Comparison of ENCODE assay signal across 1 cellular context in genomic region chr6:35505985-35506384, GRCh38.
TF ChIP-seq lines count a peak whose summit lies in the region.

No MANE protein-coding gene starts in this region.

TF ChIP-seq in IMR-90, 13 proteins besides CTCF, POLR2A, EP300 and RAD21:
- TF ChIP-seq FOS (IDR thresholded peaks at IDR 0.05; ENCODE audit: low read depth, low read length) (no peak), CHD1 (IDR thresholded peaks at IDR 0.05; ENCODE audit: low read depth, low read length) (no peak), NFE2L2 (IDR thresholded peaks at IDR 0.05; ENCODE audit: low read depth, low read length) (no peak), MAFK (IDR thresholded peaks at IDR 0.05; ENCODE audit: low read depth, low read length) (no peak), CEBPB (IDR thresholded peaks at IDR 0.05; ENCODE audit: low read depth, low read length) (no peak), MAZ (IDR thresholded peaks at IDR 0.05; ENCODE audit: borderline replicate concordance, low read depth, low read length) (no peak), MXI1 (IDR thresholded peaks at IDR 0.05; ENCODE audit: borderline replicate concordance, low read depth, low read length) (no peak), RFX5 (IDR thresholded peaks at IDR 0.05; ENCODE audit: low read depth, low read length) (no peak), RCOR1 (IDR thresholded peaks at IDR 0.05; ENCODE audit: insufficient replicate concordance, low read length) (no peak), SMC3 (IDR thresholded peaks at IDR 0.05; ENCODE audit: low read depth, low read length) (no peak)
- TF ChIP-seq, protein P1, sequence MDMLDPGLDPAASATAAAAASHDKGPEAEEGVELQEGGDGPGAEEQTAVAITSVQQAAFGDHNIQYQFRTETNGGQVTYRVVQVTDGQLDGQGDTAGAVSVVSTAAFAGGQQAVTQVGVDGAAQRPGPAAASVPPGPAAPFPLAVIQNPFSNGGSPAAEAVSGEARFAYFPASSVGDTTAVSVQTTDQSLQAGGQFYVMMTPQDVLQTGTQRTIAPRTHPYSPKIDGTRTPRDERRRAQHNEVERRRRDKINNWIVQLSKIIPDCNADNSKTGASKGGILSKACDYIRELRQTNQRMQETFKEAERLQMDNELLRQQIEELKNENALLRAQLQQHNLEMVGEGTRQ (IDR thresholded peaks at IDR 0.05; ENCODE audit: low read depth, low read length) = no peak
- TF ChIP-seq, protein P2, sequence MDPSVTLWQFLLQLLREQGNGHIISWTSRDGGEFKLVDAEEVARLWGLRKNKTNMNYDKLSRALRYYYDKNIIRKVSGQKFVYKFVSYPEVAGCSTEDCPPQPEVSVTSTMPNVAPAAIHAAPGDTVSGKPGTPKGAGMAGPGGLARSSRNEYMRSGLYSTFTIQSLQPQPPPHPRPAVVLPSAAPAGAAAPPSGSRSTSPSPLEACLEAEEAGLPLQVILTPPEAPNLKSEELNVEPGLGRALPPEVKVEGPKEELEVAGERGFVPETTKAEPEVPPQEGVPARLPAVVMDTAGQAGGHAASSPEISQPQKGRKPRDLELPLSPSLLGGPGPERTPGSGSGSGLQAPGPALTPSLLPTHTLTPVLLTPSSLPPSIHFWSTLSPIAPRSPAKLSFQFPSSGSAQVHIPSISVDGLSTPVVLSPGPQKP (IDR thresholded peaks at IDR 0.05; ENCODE audit: borderline replicate concordance, low read depth, low read length) = no peak
